In genomic region chr5:80092521-80093107, GRCh38 we compare ENCODE assay signal across 15 cellular contexts. TPM values are rescaled to one million over a fixed set of nuclear protein-coding genes. Genes with fewer than 3 reads are reported as not detected.
DNase-seq lines count a peak whose midpoint lies in the region; ATAC-seq and TF ChIP-seq lines count a peak whose summit lies in the region.
"Had no signal": no experiment of that assay in that cellular context is flagged by ENCODE, and none has a peak within 500 bp of the region (broad histone marks: within the 10 kb centered on the region; RNA-seq: fewer than 3 reads in every experiment).

No MANE protein-coding gene starts in this region.

- H3K4me1 ChIP-seq in CD4-positive, CD25-positive, alpha-beta regulatory T cell (ENCODE audit: control insufficient read depth, insufficient read depth, low read length, poor library complexity, severe bottlenecking), result peaks cover 13% of the 10 kb centered on the region
- H3K4me1 ChIP-seq in Caco-2, result peaks cover 58% of the 10 kb centered on the region
- peaks cover 21% of the 10 kb centered on the region for H3K4me1 ChIP-seq in endodermal cell (ENCODE audit: control insufficient read depth, insufficient read depth, low read length)
- H3K4me1 ChIP-seq in upper lobe of left lung, result peaks cover 0 to 4% (median 0%) of the 10 kb centered on the region in 4 donors
- H3K4me1 ChIP-seq: gastrocnemius medialis, SJCRH30 had no signal

- peak overlapping the region; percentile 44 to 85 (median 80) for H3K27ac Mint-ChIP-seq in CD4-positive, CD25-positive, alpha-beta regulatory T cell
- H3K27ac Mint-ChIP-seq in Caco-2 (ENCODE audit: unreplicated experiment) (peak overlapping the region; percentile 94), endodermal cell (peak overlapping the region; percentile 98)
- peak overlapping the region; percentile 65 for H3K27ac Mint-ChIP-seq in activated CD8-positive, alpha-beta T cell treated with anti-CD3 and anti-CD28 coated beads for 36 hours
- H3K27ac Mint-ChIP-seq: natural killer cell had no signal

- no peak for ATAC-seq in CD4-positive, CD25-positive, alpha-beta regulatory T cell (ENCODE audit: low read depth in 2 of 2)
- ATAC-seq in activated CD8-positive, alpha-beta T cell treated with anti-CD3 and anti-CD28 coated beads for 36 hours, result no peak
- no peak for ATAC-seq in upper lobe of left lung (ENCODE audit: low FRiP score in 2 of 2)
- ATAC-seq: esophagus mucosa had no signal

- no peaks in the 10 kb centered on the region for H3K36me3 ChIP-seq in CD4-positive, CD25-positive, alpha-beta regulatory T cell (ENCODE audit: control insufficient read depth, insufficient read depth, low read length)
- H3K36me3 ChIP-seq in Caco-2 (ENCODE audit: control insufficient read depth, insufficient read depth, low read length), result no peaks in the 10 kb centered on the region
- no peaks in the 10 kb centered on the region for H3K36me3 ChIP-seq in endodermal cell (ENCODE audit: control insufficient read depth, insufficient read depth, low read length)
- H3K36me3 ChIP-seq in upper lobe of left lung, result no peaks in the 10 kb centered on the region
- H3K36me3 ChIP-seq: gastrocnemius medialis, SJCRH30 had no signal

- no peaks in the 10 kb centered on the region for H3K9me3 Mint-ChIP-seq in CD4-positive, CD25-positive, alpha-beta regulatory T cell
- H3K9me3 Mint-ChIP-seq in Caco-2 (ENCODE audit: unreplicated experiment), result peaks cover 9% of the 10 kb centered on the region
- H3K9me3 Mint-ChIP-seq in activated CD8-positive, alpha-beta T cell treated with anti-CD3 and anti-CD28 coated beads for 36 hours, result no peaks in the 10 kb centered on the region
- no peaks in the 10 kb centered on the region for H3K9me3 Mint-ChIP-seq in endodermal cell
- H3K9me3 Mint-ChIP-seq: natural killer cell had no signal

- no peak overlapping the region for H3K27ac ChIP-seq in CD4-positive, CD25-positive, alpha-beta regulatory T cell (ENCODE audit: insufficient read depth, low read length, poor library complexity, severe bottlenecking)
- no peak overlapping the region for H3K27ac ChIP-seq in endodermal cell (ENCODE audit: low read depth, low read length)
- no peak overlapping the region for H3K27ac ChIP-seq in upper lobe of left lung
- H3K27ac ChIP-seq: gastrocnemius medialis, SJCRH30 had no signal

- POLR2A ChIA-PET in Caco-2 (lab: Charles Lee), result no interaction called here
- POLR2A ChIA-PET in activated CD8-positive, alpha-beta T cell treated with anti-CD3 and anti-CD28 coated beads for 36 hours (lab: Charles Lee), result interaction anchor here (0.9 to 1.1 kb wide), 4 partner anchors 9 to 215 kb away, joined by 3 to 4 read pairs (median 3); no protein-coding TSS in a partner anchor

- peak overlapping the region in 2 of 4 donors; percentile 52 to 68 for H3K4me3 Mint-ChIP-seq in CD4-positive, CD25-positive, alpha-beta regulatory T cell
- H3K4me3 Mint-ChIP-seq in Caco-2 (ENCODE audit: unreplicated experiment) (no peak overlapping the region), endodermal cell (no peak overlapping the region)
- H3K4me3 Mint-ChIP-seq in activated CD8-positive, alpha-beta T cell treated with anti-CD3 and anti-CD28 coated beads for 36 hours, result no peak overlapping the region
- H3K4me3 Mint-ChIP-seq: natural killer cell had no signal

- peak overlapping the region; percentile 4 for H3K4me3 ChIP-seq in CD4-positive, CD25-positive, alpha-beta regulatory T cell (ENCODE audit: low read depth, low read length)
- no peak overlapping the region for H3K4me3 ChIP-seq in Caco-2 (ENCODE audit: low read depth, low read length)
- H3K4me3 ChIP-seq in endodermal cell (ENCODE audit: low read length), result no peak overlapping the region
- no peak overlapping the region for H3K4me3 ChIP-seq in upper lobe of left lung
- H3K4me3 ChIP-seq: gastrocnemius medialis, SJCRH30 had no signal

- no peaks in the 10 kb centered on the region for H3K9me3 ChIP-seq in CD4-positive, CD25-positive, alpha-beta regulatory T cell (ENCODE audit: control insufficient read depth in 2 of 2, low read length in 2 of 2)
- H3K9me3 ChIP-seq in Caco-2 (no peaks in the 10 kb centered on the region), endodermal cell (ENCODE audit: control insufficient read depth, low read length) (no peaks in the 10 kb centered on the region), upper lobe of left lung (no peaks in the 10 kb centered on the region)
- H3K9me3 ChIP-seq: gastrocnemius medialis, SJCRH30 had no signal

- peaks cover 13 to 17% (median 16%) of the 10 kb centered on the region in 4 donors for H3K4me1 Mint-ChIP-seq in CD4-positive, CD25-positive, alpha-beta regulatory T cell
- H3K4me1 Mint-ChIP-seq in Caco-2 (ENCODE audit: low read depth, unreplicated experiment) (peaks cover 35% of the 10 kb centered on the region), endodermal cell (peaks cover 26% of the 10 kb centered on the region)
- H3K4me1 Mint-ChIP-seq in activated CD8-positive, alpha-beta T cell treated with anti-CD3 and anti-CD28 coated beads for 36 hours (ENCODE audit: low read depth), result peaks cover 13% of the 10 kb centered on the region
- H3K4me1 Mint-ChIP-seq: natural killer cell had no signal

- no peaks in the 10 kb centered on the region for H3K27me3 ChIP-seq in CD4-positive, CD25-positive, alpha-beta regulatory T cell (ENCODE audit: control insufficient read depth, insufficient read depth, low read length)
- no peaks in the 10 kb centered on the region for H3K27me3 ChIP-seq in Caco-2 (replicated peaks; ENCODE audit: control insufficient read depth, insufficient read depth, low read length)
- H3K27me3 ChIP-seq in endodermal cell (ENCODE audit: control insufficient read depth, insufficient read depth, low read length, poor library complexity, severe bottlenecking), result no peaks in the 10 kb centered on the region
- no peaks in the 10 kb centered on the region for H3K27me3 ChIP-seq in upper lobe of left lung
- H3K27me3 ChIP-seq: gastrocnemius medialis, SJCRH30 had no signal

- H3K9ac ChIP-seq in endodermal cell (ENCODE audit: extremely low read depth, low read length, poor library complexity, severe bottlenecking), result no peak overlapping the region

- H3K36me3 Mint-ChIP-seq in CD4-positive, CD25-positive, alpha-beta regulatory T cell, result peaks cover 7% of the 10 kb centered on the region
- peaks cover 22% of the 10 kb centered on the region for H3K36me3 Mint-ChIP-seq in Caco-2 (ENCODE audit: insufficient read depth, unreplicated experiment)
- H3K36me3 Mint-ChIP-seq in activated CD8-positive, alpha-beta T cell treated with anti-CD3 and anti-CD28 coated beads for 36 hours (ENCODE audit: low read depth), result no peaks in the 10 kb centered on the region
- no peaks in the 10 kb centered on the region for H3K36me3 Mint-ChIP-seq in endodermal cell (ENCODE audit: low read depth)
- H3K36me3 Mint-ChIP-seq: natural killer cell had no signal

- peak in 1 of 3 donors; percentile 9 for DNase-seq in CD4-positive, CD25-positive, alpha-beta regulatory T cell
- DNase-seq in Caco-2, result no peak
- DNase-seq in activated CD8-positive, alpha-beta T cell treated with anti-CD3 and anti-CD28 coated beads for 36 hours, result no peak
- DNase-seq in endodermal cell, result no peak
- no peak for DNase-seq in C1 segment of cervical spinal cord (lab: John Stamatoyannopoulos, UW)
- DNase-seq in activated CD4-positive, CD25-positive, alpha-beta regulatory T cell treated with anti-CD3 and anti-CD28 coated beads, Interleukin-2, amount 50 U/mL, for 72 hours, result no peak
- DNase-seq in upper lobe of left lung, result no peak
- no peak for DNase-seq in NOMO-1 (lab: John Stamatoyannopoulos, UW; ENCODE audit: unreplicated experiment in 2 of 2)
- DNase-seq: activated CD4-positive, CD25-positive, alpha-beta regulatory T cell; central memory CD4-positive, alpha-beta T cell; DMS 273 treated with DMSO at 0.1 percent for 48 hours; natural killer cell had no signal

- 91 to 96% methylated on average over 4 to 7 of the region's 7 CpGs for WGBS in endodermal cell (ENCODE audit: insufficient coverage in 1 of 2, insufficient read length in 1 of 2), 2 experiments
- WGBS in upper lobe of left lung, 2 donors, result 78 to 79% methylated on average over 7 of the region's 7 CpGs

- no peak for TF ChIP-seq POLR2A in upper lobe of left lung (IDR thresholded peaks at IDR 0.05)

- H3K27me3 Mint-ChIP-seq in CD4-positive, CD25-positive, alpha-beta regulatory T cell, result no peaks in the 10 kb centered on the region
- H3K27me3 Mint-ChIP-seq in Caco-2 (ENCODE audit: insufficient read depth, unreplicated experiment) (no peaks in the 10 kb centered on the region), endodermal cell (ENCODE audit: insufficient read depth) (no peaks in the 10 kb centered on the region)
- no peaks in the 10 kb centered on the region for H3K27me3 Mint-ChIP-seq in activated CD8-positive, alpha-beta T cell treated with anti-CD3 and anti-CD28 coated beads for 36 hours

- CTCF ChIA-PET in Caco-2 (lab: Charles Lee), result interaction anchor here (1.0 to 2.7 kb wide), 8 partner anchors 9 to 389 kb away, joined by 3 to 26 read pairs (median 11); partner anchors contain the start of gene SERINC5
- CTCF ChIA-PET in activated CD8-positive, alpha-beta T cell treated with anti-CD3 and anti-CD28 coated beads for 36 hours (lab: Charles Lee), result interaction anchor here (0.8 to 5.7 kb wide), 39 partner anchors 8 to 579 kb away, joined by 3 to 104 read pairs (median 6); partner anchors contain the start of genes SERINC5 and SPZ1

- BruUV-seq in Caco-2 (replicated peaks; lab: Mats Ljungman, UMichigan), result no TSS peak

- no peak for TF ChIP-seq EP300 in upper lobe of left lung (IDR thresholded peaks at IDR 0.05)

- intact Hi-C loops in Caco-2 (cut with micrococcal nuclease; ENCODE audit: unreplicated experiment), result loop anchor here (1.0 to 5.0 kb wide), 4 partner anchors 165 to 580 kb away; partner anchors contain the start of genes SERINC5 and ZFYVE16
- intact Hi-C loops in activated CD8-positive, alpha-beta T cell treated with anti-CD3 and anti-CD28 coated beads for 36 hours (cut with micrococcal nuclease), result loop anchor here (5.0 kb wide), 1 partner anchor 100 kb away; no protein-coding TSS in a partner anchor

- TF ChIP-seq CTCF in Caco-2 (IDR thresholded peaks at IDR 0.05; ENCODE audit: insufficient read depth in 1 of 2, low read depth in 1 of 2, low read length in 1 of 2, severe bottlenecking in 1 of 2, unreplicated experiment in 1 of 2) (no peak), endodermal cell (conservative IDR thresholded peaks at IDR 0.05) (no peak), upper lobe of left lung (IDR thresholded peaks at IDR 0.05) (no peak)
- no peak for TF ChIP-seq CTCF in activated CD8-positive, alpha-beta T cell treated with anti-CD3 and anti-CD28 coated beads for 36 hours (IDR thresholded peaks at IDR 0.05)

RNA-seq across cellular contexts. Expression of gene THBS4, which starts 57.5 kb away (rescaled TPM):
- not detected for total RNA-seq in CD4-positive, CD25-positive, alpha-beta regulatory T cell
- polyA plus RNA-seq in CD4-positive, CD25-positive, alpha-beta regulatory T cell, result not detected
- total RNA-seq in Caco-2 (2022), result 0.28 TPM in 1 of 2 replicates, not detected in the other
- total RNA-seq in activated CD8-positive, alpha-beta T cell treated with anti-CD3 and anti-CD28 coated beads for 36 hours, result 1 to 10 TPM; 2.3 to 2.5 TPM
- total RNA-seq in endodermal cell, result 10 to 100 TPM; 13.6 to 50.5 TPM
- 12.8 TPM for polyA plus RNA-seq in endodermal cell (2013, experiment 1 of 2)
- 15.4 TPM for polyA plus RNA-seq in endodermal cell (2013, experiment 2 of 2)
- 1 to 10 TPM in 4 of 6 donors, under 1 TPM in 1, not detected in 1; 0.44 to 3.9 (median 1.2) TPM for total RNA-seq in upper lobe of left lung
